ENCODE assay signal across 1 cellular context in genomic region chr10:16891375-16892313, GRCh38.
TF ChIP-seq lines count a peak whose summit lies in the region.

No MANE protein-coding gene starts in this region.

TF ChIP-seq in K562, 482 proteins besides CTCF, POLR2A, EP300 and RAD21 (continued from another document and continues in another):
- no peak for TF ChIP-seq ZNF398 (CRISPR knock-in tag; IDR thresholded peaks at IDR 0.05)
- peak; percentile 97 for TF ChIP-seq ZNF316 (IDR thresholded peaks at IDR 0.05)
- peak; percentile 47 for TF ChIP-seq HNRNPK (IDR thresholded peaks at IDR 0.05; ENCODE audit: low read depth, low read length, poor library complexity, severe bottlenecking)
- no peak for TF ChIP-seq SRSF3 (IDR thresholded peaks at IDR 0.05; ENCODE audit: insufficient read depth, low read length)
- no peak for TF ChIP-seq ZNF239 (CRISPR knock-in tag; IDR thresholded peaks at IDR 0.05)
- TF ChIP-seq FOXK1 (CRISPR knock-in tag; IDR thresholded peaks at IDR 0.05; ENCODE audit: borderline replicate concordance), result no peak; the same call in 1 of the 2 replicates
- peak; percentile 68; the same call in 1 of the 2 replicates for TF ChIP-seq DLX4 (CRISPR knock-in tag; IDR thresholded peaks at IDR 0.05)
- TF ChIP-seq XRCC4 (IDR thresholded peaks at IDR 0.05; ENCODE audit: extremely low read depth, insufficient read depth, insufficient read length), result no peak
- TF ChIP-seq IRF1 (CRISPR knock-in tag; IDR thresholded peaks at IDR 0.05; ENCODE audit: borderline replicate concordance), result no peak
- peak; percentile 42; the same call in 1 of the 2 replicates for TF ChIP-seq ATF3 (IDR thresholded peaks at IDR 0.05)
- TF ChIP-seq ATF3 (CRISPR knock-in tag; conservative IDR thresholded peaks at IDR 0.05), result peak; percentile 82
- TF ChIP-seq MAFK (IDR thresholded peaks at IDR 0.05; ENCODE audit: low read length), result peak; percentile 75; the same call in 1 of the 2 replicates
- peak; percentile 90 for TF ChIP-seq TEAD4 (IDR thresholded peaks at IDR 0.05; ENCODE audit: low read length)
- TF ChIP-seq TEAD4 (CRISPR knock-in tag; IDR thresholded peaks at IDR 0.05; ENCODE audit: borderline replicate concordance), result no peak
- TF ChIP-seq ZHX1 (conservative IDR thresholded peaks at IDR 0.05; ENCODE audit: low read length), result peak; percentile 46; the same call in 1 of the 2 replicates
- TF ChIP-seq MCM5 (IDR thresholded peaks at IDR 0.05; ENCODE audit: low read depth), result no peak
- TF ChIP-seq CREB1 (IDR thresholded peaks at IDR 0.05), result peak; percentile 68
- TF ChIP-seq CREB1 (CRISPR knock-in tag; IDR thresholded peaks at IDR 0.05), result no peak
- 0 out of 2 replicates have a peak, but pooled peaks have one; percentile 37 for TF ChIP-seq ZBTB9 (CRISPR knock-in tag; IDR thresholded peaks at IDR 0.05)
- no peak for TF ChIP-seq GABPB2 (CRISPR knock-in tag; conservative IDR thresholded peaks at IDR 0.05)
- TF ChIP-seq CREM (IDR thresholded peaks at IDR 0.05; ENCODE audit: low read depth), result peak; percentile 52; the same call in 1 of the 2 replicates
- TF ChIP-seq ZFPM2 (CRISPR knock-in tag; IDR thresholded peaks at IDR 0.05), result no peak
- peak; percentile 19; the same call in 1 of the 2 replicates for TF ChIP-seq CBFA2T2 (conservative IDR thresholded peaks at IDR 0.05)
- TF ChIP-seq ASH1L (IDR thresholded peaks at IDR 0.05; ENCODE audit: borderline replicate concordance, low read depth, partially characterized antibody), result peak; percentile 64
- TF ChIP-seq ZNF280A (IDR thresholded peaks at IDR 0.05; ENCODE audit: low read depth, partially characterized antibody), result no peak
- peak; percentile 11 for TF ChIP-seq NEUROD1 (IDR thresholded peaks at IDR 0.05; ENCODE audit: borderline replicate concordance, low read depth, low read length, partially characterized antibody)
- TF ChIP-seq ZNF551 (CRISPR knock-in tag; IDR thresholded peaks at IDR 0.05), result peak; percentile 86; the same call in 1 of the 2 replicates
- TF ChIP-seq HCFC1 (IDR thresholded peaks at IDR 0.05; ENCODE audit: low read depth, low read length), result peak; percentile 55
- TF ChIP-seq KDM4B (IDR thresholded peaks at IDR 0.05; ENCODE audit: borderline replicate concordance in 2 of 2, low read depth in 1 of 2), result peak in 1 of 2 experiments; percentile 97; a peak in 1 of 4 replicates
- no peak for TF ChIP-seq HDAC6 (IDR thresholded peaks at IDR 0.05; ENCODE audit: low read depth, low read length)
- no peak for TF ChIP-seq WHSC1 (IDR thresholded peaks at IDR 0.05; ENCODE audit: low read length)
- no peak for TF ChIP-seq ZBTB5 (IDR thresholded peaks at IDR 0.05)
- no peak for TF ChIP-seq ZNF121 (CRISPR knock-in tag; conservative IDR thresholded peaks at IDR 0.05)
- no peak for TF ChIP-seq SREBF2 (CRISPR knock-in tag; IDR thresholded peaks at IDR 0.05)
- no peak for TF ChIP-seq ZNF584 (CRISPR knock-in tag; IDR thresholded peaks at IDR 0.05; ENCODE audit: low read depth)
- TF ChIP-seq ILK (tag; IDR thresholded peaks at IDR 0.05; ENCODE audit: borderline replicate concordance, low read depth), result 0 out of 2 replicates have a peak, but pooled peaks have one; percentile 36
- peak; percentile 90 for TF ChIP-seq MAFG (tag; conservative IDR thresholded peaks at IDR 0.05)
- peak; percentile 90 for TF ChIP-seq CUX1 (CRISPR knock-in tag; IDR thresholded peaks at IDR 0.05)
- no peak for TF ChIP-seq ELK3 (CRISPR knock-in tag; IDR thresholded peaks at IDR 0.05)
- TF ChIP-seq NFIC (IDR thresholded peaks at IDR 0.05), result peak; percentile 77
- no peak for TF ChIP-seq ZNF830 (CRISPR knock-in tag; IDR thresholded peaks at IDR 0.05)
- peak; percentile 30 to 83; a peak in 2 of 4 replicates for TF ChIP-seq HDAC1 (IDR thresholded peaks at IDR 0.05)
- no peak; the same call in 1 of the 2 replicates for TF ChIP-seq NFATC3 (IDR thresholded peaks at IDR 0.05)
- peak; percentile 45; the same call in 1 of the 2 replicates for TF ChIP-seq ZBTB43 (CRISPR knock-in tag; IDR thresholded peaks at IDR 0.05)
